Comparison of ENCODE assay signal across 1 cellular context in the genomic region with DNA sequence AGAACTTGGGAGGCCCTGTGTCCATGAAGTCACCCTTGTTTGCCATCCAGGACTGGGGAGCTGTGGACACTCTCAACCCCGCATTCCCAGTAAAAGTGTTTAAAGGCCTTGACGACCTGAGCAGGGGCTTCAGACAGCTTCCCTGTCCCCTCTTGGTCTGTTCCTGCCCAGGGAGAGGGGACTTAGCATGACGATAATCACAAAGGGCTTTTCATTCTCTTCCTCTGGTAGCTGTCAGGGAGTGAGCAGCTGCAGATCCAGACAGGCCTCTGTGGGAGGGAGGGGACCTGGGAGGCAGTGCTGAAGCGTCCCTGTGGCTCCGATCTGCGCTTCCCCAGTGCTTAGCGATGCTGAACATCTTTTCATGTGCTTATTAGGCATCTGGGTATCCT.
TF ChIP-seq lines count a peak whose summit lies in the region.

No MANE protein-coding gene starts in this region.

TF ChIP-seq in IMR-90, 13 proteins besides CTCF, POLR2A, EP300 and RAD21:
- TF ChIP-seq MAZ (IDR thresholded peaks at IDR 0.05; ENCODE audit: borderline replicate concordance, low read depth, low read length) (no peak), USF2 (IDR thresholded peaks at IDR 0.05; ENCODE audit: low read depth, low read length) (no peak), CHD1 (IDR thresholded peaks at IDR 0.05; ENCODE audit: low read depth, low read length) (no peak), MAFK (IDR thresholded peaks at IDR 0.05; ENCODE audit: low read depth, low read length) (no peak), CEBPB (IDR thresholded peaks at IDR 0.05; ENCODE audit: low read depth, low read length) (no peak), FOS (IDR thresholded peaks at IDR 0.05; ENCODE audit: low read depth, low read length) (no peak), BHLHE40 (IDR thresholded peaks at IDR 0.05; ENCODE audit: low read depth, low read length) (no peak), NFE2L2 (IDR thresholded peaks at IDR 0.05; ENCODE audit: low read depth, low read length) (no peak), SMC3 (IDR thresholded peaks at IDR 0.05; ENCODE audit: low read depth, low read length) (no peak), MXI1 (IDR thresholded peaks at IDR 0.05; ENCODE audit: borderline replicate concordance, low read depth, low read length) (no peak), RFX5 (IDR thresholded peaks at IDR 0.05; ENCODE audit: low read depth, low read length) (no peak), RCOR1 (IDR thresholded peaks at IDR 0.05; ENCODE audit: insufficient replicate concordance, low read length) (no peak)
- TF ChIP-seq, protein P1, sequence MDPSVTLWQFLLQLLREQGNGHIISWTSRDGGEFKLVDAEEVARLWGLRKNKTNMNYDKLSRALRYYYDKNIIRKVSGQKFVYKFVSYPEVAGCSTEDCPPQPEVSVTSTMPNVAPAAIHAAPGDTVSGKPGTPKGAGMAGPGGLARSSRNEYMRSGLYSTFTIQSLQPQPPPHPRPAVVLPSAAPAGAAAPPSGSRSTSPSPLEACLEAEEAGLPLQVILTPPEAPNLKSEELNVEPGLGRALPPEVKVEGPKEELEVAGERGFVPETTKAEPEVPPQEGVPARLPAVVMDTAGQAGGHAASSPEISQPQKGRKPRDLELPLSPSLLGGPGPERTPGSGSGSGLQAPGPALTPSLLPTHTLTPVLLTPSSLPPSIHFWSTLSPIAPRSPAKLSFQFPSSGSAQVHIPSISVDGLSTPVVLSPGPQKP (IDR thresholded peaks at IDR 0.05; ENCODE audit: borderline replicate concordance, low read depth, low read length) = no peak
TF ChIP-seq in IMR-90: peak in this region for 0.
